In the genomic region with DNA sequence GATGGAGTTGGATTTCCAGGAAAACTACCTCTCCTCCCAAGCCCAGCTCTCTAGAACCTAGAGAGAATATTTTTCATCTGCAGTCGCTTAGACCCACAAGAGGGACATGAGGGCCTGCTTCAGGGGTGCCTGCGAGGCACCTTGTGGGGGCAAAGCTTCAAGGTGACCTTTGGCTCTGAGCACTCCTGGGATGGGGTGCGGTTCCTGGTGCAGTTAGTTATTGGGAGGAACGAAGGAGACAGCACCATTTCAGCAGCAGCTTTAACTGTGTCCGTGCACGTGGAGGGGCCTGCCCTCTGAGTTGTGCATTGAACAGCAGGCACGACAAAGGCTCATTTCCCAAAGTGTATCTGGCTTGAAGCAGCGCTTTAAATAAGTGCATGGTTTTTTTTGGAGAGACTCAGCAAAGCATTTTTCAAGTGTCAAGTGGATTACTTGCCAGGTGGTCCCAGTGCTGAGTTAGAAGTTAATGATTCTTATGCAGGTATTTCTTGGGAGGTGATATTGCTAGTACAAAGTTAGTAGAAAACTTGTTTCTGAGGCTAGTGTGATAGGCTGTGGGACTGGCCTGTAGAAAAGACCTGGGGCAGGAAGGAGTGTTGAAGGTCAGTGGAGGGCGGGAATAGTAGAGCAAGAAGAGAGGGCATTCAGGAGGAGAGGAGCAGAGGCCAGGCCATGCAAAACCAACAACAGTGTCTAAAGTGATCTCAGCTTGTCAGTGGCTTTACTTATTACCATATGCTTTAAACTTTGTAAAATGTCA, we compare ENCODE assay signal across 13 cellular contexts. TPM values are rescaled to one million over a fixed set of nuclear protein-coding genes. Genes with fewer than 3 reads are reported as not detected.
A peak's percentile ranks its signal among the peaks of the same experiment; 100 is the strongest.
DNase-seq lines count a peak whose midpoint lies in the region; ATAC-seq and TF ChIP-seq lines count a peak whose summit lies in the region.
"Had no signal": no experiment of that assay in that cellular context is flagged by ENCODE, and none has a peak within 500 bp of the region (broad histone marks: within the 10 kb centered on the region; RNA-seq: fewer than 3 reads in every experiment).

No MANE protein-coding gene starts in this region.

- DNase-seq in DMS53 (lab: John Stamatoyannopoulos, UW) (peak; percentile 22), DMS53 treated with DMSO at 0.1 percent for 48 hours (lab: John Stamatoyannopoulos, UW; ENCODE audit: unreplicated experiment) (no peak), HFFc6 (no peak), natural killer cell (no peak), GOT3 (lab: John Stamatoyannopoulos, UW) (no peak)
- no peak for DNase-seq in activated naive CD8-positive, alpha-beta T cell treated with anti-CD3 and anti-CD28 coated beads for 36 hours
- DNase-seq in effector CD4-positive, alpha-beta T cell, result no peak
- no peak for DNase-seq in stimulated activated CD4-positive, alpha-beta T cell treated with anti-CD3 and anti-CD28 coated beads, Interleukin-4, amount 100 ng/mL, for 24 hours
- DNase-seq: activated naive CD4-positive, alpha-beta T cell treated with anti-CD3 and anti-CD28 coated beads, Interleukin-2, amount 50 U/mL, for 16 hours; COR-L47; islet precursor cell; NCI-H748 treated with DMSO at 0.1 percent for 48 hours; small intestine had no signal

- intact Hi-C loops in natural killer cell (cut with micrococcal nuclease), result loop anchor here (10.0 kb wide), 2 partner anchors 278 to 1318 kb away; partner anchors contain the start of genes SOD2 and SYTL3

- ATAC-seq in natural killer cell, result no peak

- H3K4me3 Mint-ChIP-seq in HFFc6 (no peak overlapping the region), natural killer cell (peak overlapping the region; percentile 96)
- H3K4me3 Mint-ChIP-seq in activated naive CD8-positive, alpha-beta T cell treated with anti-CD3 and anti-CD28 coated beads for 36 hours, result peak overlapping the region; percentile 46

- peak overlapping the region; percentile 4; the same call in 1 of the 2 replicates for H3K27ac Mint-ChIP-seq in HFFc6
- peak overlapping the region; percentile 76 for H3K27ac Mint-ChIP-seq in activated naive CD8-positive, alpha-beta T cell treated with anti-CD3 and anti-CD28 coated beads for 36 hours
- H3K27ac Mint-ChIP-seq in natural killer cell, result peak overlapping the region; percentile 94 to 99

- H3K4me1 Mint-ChIP-seq in HFFc6 (ENCODE audit: low read depth), result peaks cover 78% of the 10 kb centered on the region
- peaks cover 73% of the 10 kb centered on the region for H3K4me1 Mint-ChIP-seq in activated naive CD8-positive, alpha-beta T cell treated with anti-CD3 and anti-CD28 coated beads for 36 hours
- H3K4me1 Mint-ChIP-seq in natural killer cell, result peaks cover 73 to 75% of the 10 kb centered on the region in 2 donors

- H3K27me3 Mint-ChIP-seq in HFFc6 (ENCODE audit: insufficient read depth), result no peaks in the 10 kb centered on the region
- no peaks in the 10 kb centered on the region for H3K27me3 Mint-ChIP-seq in activated naive CD8-positive, alpha-beta T cell treated with anti-CD3 and anti-CD28 coated beads for 36 hours
- no peaks in the 10 kb centered on the region for H3K27me3 Mint-ChIP-seq in natural killer cell (ENCODE audit: low read depth in 2 of 2)

- H3K36me3 Mint-ChIP-seq in HFFc6 (ENCODE audit: low read depth) (peaks cover 9% of the 10 kb centered on the region), natural killer cell (no peaks in the 10 kb centered on the region)
- peaks cover 40% of the 10 kb centered on the region for H3K36me3 Mint-ChIP-seq in activated naive CD8-positive, alpha-beta T cell treated with anti-CD3 and anti-CD28 coated beads for 36 hours

- no peak for TF ChIP-seq CTCF in HFFc6 (IDR thresholded peaks at IDR 0.05)
- no peak for TF ChIP-seq CTCF in natural killer cell (IDR thresholded peaks at IDR 0.05)

- H3K9me3 Mint-ChIP-seq in HFFc6 (no peaks in the 10 kb centered on the region), natural killer cell (no peaks in the 10 kb centered on the region)
- no peaks in the 10 kb centered on the region for H3K9me3 Mint-ChIP-seq in activated naive CD8-positive, alpha-beta T cell treated with anti-CD3 and anti-CD28 coated beads for 36 hours

RNA-seq across cellular contexts. Expression of gene IGF2R, which starts 3.8 kb away (rescaled TPM):
- 100 to 1,000 TPM in 2 of 6 experiments, 10 to 100 TPM in 4; 77.3 to 119 (median 88.1) TPM for total RNA-seq in HFFc6 (2021; fragmentation: NEBNext Ultra II Directional; extraction: Animal tissue kit (Norgen Biotek cat#: 25700))
- total RNA-seq in activated naive CD8-positive, alpha-beta T cell treated with anti-CD3 and anti-CD28 coated beads for 36 hours, result 10 to 100 TPM; 74.9 to 77.7 TPM
- 100 to 1,000 TPM; 208 to 282 (median 253) TPM for total RNA-seq in natural killer cell

Comparison
In these comparisons a context has a peak if more than half of its experiments do, and no peak if none do; other contexts are left out.
1. H3K27ac Mint-ChIP-seq: peak in every context shown above with its lines; median percentile 96 in natural killer cell; 76 in activated naive CD8-positive, alpha-beta T cell treated with anti-CD3 and anti-CD28 coated beads for 36 hours; 4 in HFFc6.